ENCODE assay signal across 25 cellular contexts in genomic region chr4:73001885-73002284, GRCh38.
"Had no signal": no experiment of that assay in that cellular context is flagged by ENCODE, and none has a peak within 500 bp of the region (broad histone marks: within the 10 kb centered on the region; RNA-seq: fewer than 3 reads in every experiment).

No MANE protein-coding gene starts in this region.

- DNase-seq: natural killer cell; occipital lobe; ovary; posterior cingulate gyrus; psoas muscle; right cardiac atrium; right lobe of liver; sigmoid colon; small intestine; stimulated activated CD4-positive, alpha-beta T cell treated with anti-CD3 and anti-CD28 coated beads, Interleukin-15, amount 100 ng/mL, for 24 hours; stimulated activated CD4-positive, alpha-beta T cell treated with anti-CD3 and anti-CD28 coated beads, Interleukin-2, amount 100 ng/mL, for 24 hours; stimulated activated CD4-positive, alpha-beta T cell treated with anti-CD3 and anti-CD28 coated beads, Interleukin-2, amount 100 ng/mL, for 48 hours; stimulated activated CD4-positive, alpha-beta T cell treated with anti-CD3 and anti-CD28 coated beads, Interleukin-4, amount 100 ng/mL, for 24 hours; stimulated activated naive B cell treated with anti-CD40 and anti-IgM and Interleukin-4, amounts not matched to agents 10 μg/mL and 1 μg/mL and 100 μg/mL, for 72 hours; stimulated activated naive CD4-positive, alpha-beta T cell treated with Interleukin-2 at 50 U/mL for 16 hours; stomach; testis; tibial artery; transverse colon; upper lobe of right lung; uterus had no signal

- H3K27me3 ChIP-seq: neural progenitor cell, ovary, right lobe of liver, sigmoid colon, stomach, suprapubic skin, testis, tibial artery, transverse colon, upper lobe of right lung, uterus had no signal

- H3K27ac ChIP-seq: neural progenitor cell, ovary, parathyroid adenoma, psoas muscle, right lobe of liver, sigmoid colon, stomach, suprapubic skin, testis, tibial artery, transverse colon, upper lobe of right lung, uterus had no signal

- H3K4me3 ChIP-seq: neural progenitor cell, ovary, psoas muscle, right lobe of liver, sigmoid colon, stomach, suprapubic skin, testis, tibial artery, transverse colon, upper lobe of right lung, uterus had no signal

- H3K36me3 ChIP-seq: neural progenitor cell, ovary, right lobe of liver, sigmoid colon, stomach, suprapubic skin, tibial artery, transverse colon, upper lobe of right lung, uterus had no signal

- ATAC-seq: natural killer cell; psoas muscle; right cardiac atrium; right lobe of liver; stimulated activated effector memory CD8-positive, alpha-beta T cell treated with anti-CD3 and anti-CD28 coated beads, Interleukin-12 subunit alpha, Interleukin-12 subunit beta, amount 100 ng/mL, for 72 hours; stimulated activated naive B cell treated with anti-CD40 and anti-IgM and Interleukin-4, amounts not matched to agents 10 μg/mL and 1 μg/mL and 100 μg/mL, for 72 hours; upper lobe of right lung had no signal

- H3K9me3 ChIP-seq: ovary, psoas muscle, right lobe of liver, sigmoid colon, stomach, suprapubic skin, testis, tibial artery, transverse colon, upper lobe of right lung, uterus had no signal

- H3K4me1 ChIP-seq: neural progenitor cell, parathyroid adenoma, psoas muscle, right lobe of liver, sigmoid colon, stomach, suprapubic skin, testis, tibial artery, transverse colon, upper lobe of right lung, uterus had no signal
